ENCODE assay signal across 8 cellular contexts in the genomic region with DNA sequence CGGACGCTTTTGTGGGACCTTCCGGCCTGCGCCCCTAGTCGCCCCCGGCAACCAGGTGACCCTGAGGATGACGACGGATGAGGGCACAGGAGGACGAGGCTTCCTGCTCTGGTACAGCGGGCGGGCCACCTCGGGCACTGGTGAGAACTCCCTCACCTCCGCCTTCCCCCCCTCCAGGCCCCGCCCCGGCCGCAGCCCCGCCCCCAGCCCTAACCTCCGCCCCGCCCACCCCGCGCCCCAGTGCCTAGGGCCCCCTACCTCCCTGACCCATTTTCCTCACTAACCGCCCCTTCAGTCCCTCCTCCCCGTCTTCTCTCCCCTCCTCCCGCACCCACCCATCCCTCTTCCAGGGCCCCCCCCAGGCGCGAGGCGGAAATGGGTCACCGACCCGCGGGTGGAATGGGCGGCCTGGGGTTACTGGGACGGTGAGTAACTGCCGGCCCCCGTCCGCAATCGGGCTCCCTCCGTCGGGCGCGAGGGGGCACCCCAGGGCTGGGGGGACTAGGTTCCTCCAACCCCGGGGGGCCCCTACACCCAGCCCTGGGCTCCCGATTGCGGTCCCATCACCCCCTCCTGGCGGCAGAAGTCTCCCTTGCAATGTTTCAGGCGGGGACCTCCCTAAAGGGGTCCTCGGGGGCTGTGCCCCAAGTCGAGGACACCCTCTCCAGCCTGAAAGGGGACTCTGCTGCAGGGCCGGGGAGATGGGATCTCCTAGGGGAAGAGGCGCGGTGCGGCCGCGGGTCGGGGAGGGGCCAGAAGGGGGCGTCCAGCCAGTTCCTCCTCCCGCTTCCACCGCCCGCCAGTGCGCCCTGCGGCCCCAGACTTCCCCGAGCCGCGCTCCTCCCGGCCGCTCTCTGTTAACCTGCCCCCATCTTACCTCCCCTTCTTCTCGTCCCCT. TPM values are rescaled to one million over a fixed set of nuclear protein-coding genes. Genes with fewer than 3 reads are reported as not detected.
DNase-seq lines count a peak whose midpoint lies in the region; ATAC-seq, FAIRE-seq and TF ChIP-seq lines count a peak whose summit lies in the region.

No MANE protein-coding gene starts in this region.

- in situ Hi-C loops in GM12878 (cut with MboI): no loop called here

- TF ChIP-seq POLR2A in GM12878 (IDR thresholded peaks at IDR 0.05; ENCODE audit: low read depth, low read length): peak; percentile 73

- H3K9me3 ChIP-seq in GM12878 (replicated peaks; ENCODE audit: control insufficient read depth, insufficient read depth, low read length): no peaks in the 10 kb centered on the region
- H3K9me3 ChIP-seq in iPS-18c (ENCODE audit: control insufficient read depth, insufficient read depth, low read length): no peaks in the 10 kb centered on the region
- no peaks in the 10 kb centered on the region for H3K9me3 ChIP-seq in MG63

- POLR2A ChIA-PET in GM12878 (lab: Charles Lee): interaction anchor here (0.6 to 1.1 kb wide), 4 partner anchors 8 to 108 kb away, joined by 3 to 4 read pairs (median 4); a partner anchor contains a TSS

- ATAC-seq in GM19438 (IDR thresholded peaks at IDR 0.05; ENCODE audit: low read depth, unreplicated experiment) (peak; percentile 65), GM12878 (peak; percentile 89)

- H4K20me1 ChIP-seq in GM12878 (ENCODE audit: control insufficient read depth, insufficient read depth): no peaks in the 10 kb centered on the region

- TF ChIP-seq CTCF in GM12878 (IDR thresholded peaks at IDR 0.05 in 2 of 3, conservative IDR thresholded peaks at IDR 0.05 in 1 of 3; ENCODE audit: control insufficient read depth in 2 of 3, extremely low read depth in 1 of 3, insufficient read depth in 1 of 3, low read depth in 3 of 3, low read length in 3 of 3): peak; percentile 33 to 45 (median 38)

- H3K36me3 ChIP-seq in GM12878 (ENCODE audit: control insufficient read depth in 2 of 2, insufficient read depth in 2 of 2, low read length in 1 of 2) (no peaks in the 10 kb centered on the region), MG63 (peaks cover 9% of the 10 kb centered on the region)

- intact Hi-C loops in GM12878 (cut with micrococcal nuclease; ENCODE audit: unreplicated experiment): no loop called here

- WGBS in GM12878 (ENCODE audit: insufficient coverage, insufficient replicate concordance, low lambda C conversion rate, missing lambda C conversion rate): 2% methylated on average over 36 of the region's 66 CpGs

- H3K4me2 ChIP-seq in GM12878 (ENCODE audit: control insufficient read depth, insufficient read depth): peak overlapping the region; percentile 99

- TF ChIP-seq EP300 in GM12878 (IDR thresholded peaks at IDR 0.05; ENCODE audit: borderline replicate concordance in 1 of 2, control insufficient read depth in 1 of 2, low read depth in 2 of 2, low read length in 2 of 2): no peak

- H3K4me3 ChIP-seq in GM12878: peak overlapping the region; percentile 73
- H3K4me3 ChIP-seq in iPS-18c (ENCODE audit: insufficient read depth, low read depth, low read length): peak overlapping the region; percentile 68
- H3K4me3 ChIP-seq in MG63: no peak overlapping the region

- no peak overlapping the region for H3K27ac ChIP-seq in GM12878 (ENCODE audit: control insufficient read depth, insufficient read depth)

- peaks cover 10% of the 10 kb centered on the region for H3K4me1 ChIP-seq in GM12878 (ENCODE audit: control insufficient read depth, insufficient read depth, low read length)

- SMC1A ChIA-PET in GM12878 (lab: Charles Lee; ENCODE audit: uncharacterized antibody, unreplicated experiment): interaction anchor here (1.3 kb wide), 1 partner anchor 19 kb away, joined by 6 read pairs; a partner anchor contains a TSS

- DNase-seq in CD1c-positive myeloid dendritic cell (ENCODE audit: extremely low spot score): peak; percentile 85
- DNase-seq in MV-4-11 (lab: John Stamatoyannopoulos, UW): peak; percentile 74
- DNase-seq in T-helper 9 cell: peak; percentile 73
- no peak for DNase-seq in GM12878 (ENCODE audit: low read depth, low spot score)
- DNase-seq in stimulated activated CD4-positive, alpha-beta T cell treated with anti-CD3 and anti-CD28 coated beads, Interleukin-12 subunit alpha, Interleukin-12 subunit beta, amount 100 ng/mL, for 4 hours: peak; percentile 71
- no peak for DNase-seq in MG63

- CTCF ChIA-PET in GM12878 (lab: Yijun Ruan, JAX): interaction anchor here (0.7 to 2.2 kb wide), 5 partner anchors 8 to 101 kb away, joined by 3 to 6 read pairs (median 5); a partner anchor contains a TSS

- no TSS peak for BruUV-seq in GM12878 (replicated peaks; lab: Mats Ljungman, UMichigan)

- peak; percentile 33; the same call in 1 of the 2 replicates for TF ChIP-seq RAD21 in GM12878 (IDR thresholded peaks at IDR 0.05; ENCODE audit: insufficient read depth, low read depth, low read length)

- peaks cover 2 to 5% of the 10 kb centered on the region in 2 experiments; a peak in 2 of 4 replicates for H3K27me3 ChIP-seq in GM12878 (replicated peaks in 1 of 2; ENCODE audit: control insufficient read depth in 2 of 2, insufficient read depth in 2 of 2, low read length in 1 of 2)
- H3K27me3 ChIP-seq in MG63: no peaks in the 10 kb centered on the region

- no peak for FAIRE-seq in GM12878 (lab: Jason Lieb, UNC)

- RAD21 ChIA-PET in GM12878 (lab: Charles Lee; ENCODE audit: unreplicated experiment): interaction anchor here (0.6 to 1.4 kb wide), 4 partner anchors 18 to 104 kb away, joined by 3 to 5 read pairs (median 4); a partner anchor contains a TSS

- H3K79me2 ChIP-seq in GM12878 (ENCODE audit: control insufficient read depth, insufficient read depth, low read length): no peaks in the 10 kb centered on the region

- H2AFZ ChIP-seq in GM12878 (ENCODE audit: control insufficient read depth, low read depth, low read length): peak overlapping the region; percentile 92

- peak overlapping the region; percentile 44; the same call in 1 of the 2 replicates for H3K9ac ChIP-seq in GM12878 (ENCODE audit: control insufficient read depth, insufficient read depth, low read length)

RNA-seq across cellular contexts. Expression of a gene that starts 2.2 kb away (rescaled TPM):
- total RNA-seq in GM12878 (2013; cell fraction: nucleolus; rRNA removed): 1.6 TPM in 1 of 2 replicates, not detected in the other
- total RNA-seq in GM12878 (2014; rRNA removed) (0.85 and 0.87 TPM in 2 replicates), GM12878 (2014; rRNA removed; fragmentation: Illumina TruSeq; extraction: Trizol) (0.32 and 0.40 TPM in 2 replicates), GM12878 (2021) (2.5 and 3.4 TPM in 2 replicates)
- 1.1 TPM for polyA plus RNA-seq in GM12878 (2011; ENCODE audit: low read depth)
- polyA plus RNA-seq in GM12878 (2011; rRNA removed) (0.56 and 0.88 TPM in 2 replicates), GM12878 (2014; fragmentation: Illumina TruSeq; extraction: Trizol) (0.57 and 1.0 TPM in 2 replicates), GM12878 (2014; fragmentation: Nextera tagmentation; extraction: Ambion mirVana) (under 1 TPM; 0.27 to 0.45 TPM), GM12878 (2014; rRNA removed) (2.2 and 2.9 TPM in 2 replicates), GM12878 (2016; fragmentation: Nextera tagmentation; extraction: Ambion mirVana) (1 to 10 TPM; 1.8 to 2.7 TPM)
- polyA plus RNA-seq in GM12878 (2011; cell fraction: cytosol; rRNA removed): 1.1 and 1.4 TPM in 2 replicates
- 8.6 and 9.6 TPM in 2 replicates for polyA plus RNA-seq in GM12878 (2011; cell fraction: nucleus; rRNA removed)
- 4.3 and 5.7 TPM in 2 replicates for polyA plus RNA-seq in GM12878 (2012)
- polyA minus RNA-seq in GM12878 (2011; rRNA and poly(A)+ RNA removed): 0.36 TPM in 1 of 2 replicates, not detected in the other
- not detected in 2 replicates for polyA minus RNA-seq in GM12878 (2011; cell fraction: cytosol; rRNA and poly(A)+ RNA removed)
- 1.8 and 2.7 TPM in 2 replicates for polyA minus RNA-seq in GM12878 (2011; cell fraction: nucleus; rRNA and poly(A)+ RNA removed)
- total RNA-seq in MG63 (2014; rRNA removed; shearing (Covaris generic); ENCODE audit: low replicate concordance): 53.5 and 1,171 TPM in 2 replicates

RNA-seq across cellular contexts. Expression of a gene that starts 8.0 kb away (rescaled TPM):
- 2.1 and 2.3 TPM in 2 replicates for total RNA-seq in GM12878 (2013; cell fraction: nucleolus; rRNA removed)
- total RNA-seq in GM12878 (2014; rRNA removed): 4.4 and 6.7 TPM in 2 replicates
- 1.8 and 2.6 TPM in 2 replicates for total RNA-seq in GM12878 (2014; rRNA removed; fragmentation: Illumina TruSeq; extraction: Trizol)
- total RNA-seq in GM12878 (2021): 7.7 and 7.8 TPM in 2 replicates
- 4.1 TPM for polyA plus RNA-seq in GM12878 (2011; ENCODE audit: low read depth)
- 0.71 and 1.7 TPM in 2 replicates for polyA plus RNA-seq in GM12878 (2011; rRNA removed)
- polyA plus RNA-seq in GM12878 (2011; cell fraction: cytosol; rRNA removed): 2.7 and 3.3 TPM in 2 replicates
- 8.5 and 8.7 TPM in 2 replicates for polyA plus RNA-seq in GM12878 (2011; cell fraction: nucleus; rRNA removed)
- polyA plus RNA-seq in GM12878 (2012): 11.0 and 11.9 TPM in 2 replicates
- polyA plus RNA-seq in GM12878 (2014; fragmentation: Illumina TruSeq; extraction: Trizol): 1.2 and 2.9 TPM in 2 replicates
- polyA plus RNA-seq in GM12878 (2014; fragmentation: Nextera tagmentation; extraction: Ambion mirVana): 1 to 10 TPM in 1 of 2 experiments, under 1 TPM in 1; 0.61 to 1.2 TPM
- polyA plus RNA-seq in GM12878 (2014; rRNA removed): 5.3 and 9.0 TPM in 2 replicates
- polyA plus RNA-seq in GM12878 (2016; fragmentation: Nextera tagmentation; extraction: Ambion mirVana): 10 to 100 TPM in 1 of 2 experiments, 1 to 10 TPM in 1; 9.3 to 13.6 TPM
- 0.29 and 2.3 TPM in 2 replicates for polyA minus RNA-seq in GM12878 (2011; rRNA and poly(A)+ RNA removed)
- polyA minus RNA-seq in GM12878 (2011; cell fraction: cytosol; rRNA and poly(A)+ RNA removed): 1.4 and 2.8 TPM in 2 replicates
- 2.3 and 3.0 TPM in 2 replicates for polyA minus RNA-seq in GM12878 (2011; cell fraction: nucleus; rRNA and poly(A)+ RNA removed)
- total RNA-seq in MG63 (2014; rRNA removed; shearing (Covaris generic); ENCODE audit: low replicate concordance): 1.8 and 5.9 TPM in 2 replicates

RNA-seq across cellular contexts. Expression of a gene that starts 18.2 kb away (rescaled TPM):
- 1.7 and 2.4 TPM in 2 replicates for total RNA-seq in GM12878 (2013; cell fraction: nucleolus; rRNA removed)
- total RNA-seq in GM12878 (2014; rRNA removed) (0.11 and 0.16 TPM in 2 replicates), GM12878 (2014; rRNA removed; fragmentation: Illumina TruSeq; extraction: Trizol) (0.23 and 0.31 TPM in 2 replicates), GM12878 (2021) (not detected in 2 replicates)
- not detected for polyA plus RNA-seq in GM12878 (2011; ENCODE audit: low read depth)
- polyA plus RNA-seq in GM12878 (2011; rRNA removed) (0.78 and 0.96 TPM in 2 replicates), GM12878 (2014; fragmentation: Illumina TruSeq; extraction: Trizol) (0.24 TPM in 1 of 2 replicates, not detected in the other), GM12878 (2014; fragmentation: Nextera tagmentation; extraction: Ambion mirVana) (not detected), GM12878 (2014; rRNA removed) (0.30 and 0.60 TPM in 2 replicates), GM12878 (2016; fragmentation: Nextera tagmentation; extraction: Ambion mirVana) (under 1 TPM in 1 of 2 experiments, not detected in 1; 0.19 TPM)
- 0.74 and 0.88 TPM in 2 replicates for polyA plus RNA-seq in GM12878 (2011; cell fraction: cytosol; rRNA removed)
- 2.2 and 2.8 TPM in 2 replicates for polyA plus RNA-seq in GM12878 (2011; cell fraction: nucleus; rRNA removed)
- 0.09 and 0.48 TPM in 2 replicates for polyA plus RNA-seq in GM12878 (2012)
- polyA minus RNA-seq in GM12878 (2011; rRNA and poly(A)+ RNA removed): 1.2 and 2.0 TPM in 2 replicates
- polyA minus RNA-seq in GM12878 (2011; cell fraction: cytosol; rRNA and poly(A)+ RNA removed): not detected in 2 replicates
- polyA minus RNA-seq in GM12878 (2011; cell fraction: nucleus; rRNA and poly(A)+ RNA removed): 0.73 and 1.2 TPM in 2 replicates
- total RNA-seq in MG63 (2014; rRNA removed; shearing (Covaris generic); ENCODE audit: low replicate concordance): 1.0 and 1.2 TPM in 2 replicates

RNA-seq across cellular contexts. Expression of a gene that starts 18.4 kb away (rescaled TPM):
- 63.4 and 80.4 TPM in 2 replicates for total RNA-seq in GM12878 (2013; cell fraction: nucleolus; rRNA removed)
- total RNA-seq in GM12878 (2014; rRNA removed) (38.1 and 41.9 TPM in 2 replicates), GM12878 (2014; rRNA removed; fragmentation: Illumina TruSeq; extraction: Trizol) (10.9 and 11.9 TPM in 2 replicates), GM12878 (2021) (82.6 and 96.7 TPM in 2 replicates)
- polyA plus RNA-seq in GM12878 (2011; ENCODE audit: low read depth): 11.7 TPM
- polyA plus RNA-seq in GM12878 (2011; rRNA removed) (7.6 and 15.4 TPM in 2 replicates), GM12878 (2014; fragmentation: Illumina TruSeq; extraction: Trizol) (2.7 and 10.8 TPM in 2 replicates), GM12878 (2014; fragmentation: Nextera tagmentation; extraction: Ambion mirVana) (1 to 10 TPM in 1 of 2 experiments, under 1 TPM in 1; 0.58 to 1.7 TPM), GM12878 (2014; rRNA removed) (68.0 and 84.2 TPM in 2 replicates), GM12878 (2016; fragmentation: Nextera tagmentation; extraction: Ambion mirVana) (10 to 100 TPM; 41.4 to 64.0 TPM)
- polyA plus RNA-seq in GM12878 (2011; cell fraction: cytosol; rRNA removed): 17.3 and 25.9 TPM in 2 replicates
- 141 and 178 TPM in 2 replicates for polyA plus RNA-seq in GM12878 (2011; cell fraction: nucleus; rRNA removed)
- 29.9 and 33.1 TPM in 2 replicates for polyA plus RNA-seq in GM12878 (2012)
- polyA minus RNA-seq in GM12878 (2011; rRNA and poly(A)+ RNA removed): 9.2 and 21.5 TPM in 2 replicates
- polyA minus RNA-seq in GM12878 (2011; cell fraction: cytosol; rRNA and poly(A)+ RNA removed): 10.2 and 24.1 TPM in 2 replicates
- 31.4 and 55.1 TPM in 2 replicates for polyA minus RNA-seq in GM12878 (2011; cell fraction: nucleus; rRNA and poly(A)+ RNA removed)
- 3.8 and 6.3 TPM in 2 replicates for total RNA-seq in MG63 (2014; rRNA removed; shearing (Covaris generic); ENCODE audit: low replicate concordance)

RNA-seq across cellular contexts. Expression of a gene that starts 30.6 kb away (rescaled TPM):
- 2.1 TPM in 1 of 2 replicates, not detected in the other for total RNA-seq in GM12878 (2013; cell fraction: nucleolus; rRNA removed)
- total RNA-seq in GM12878 (2014; rRNA removed) (1.8 and 1.9 TPM in 2 replicates), GM12878 (2014; rRNA removed; fragmentation: Illumina TruSeq; extraction: Trizol) (0.18 and 0.83 TPM in 2 replicates), GM12878 (2021) (7.0 and 8.3 TPM in 2 replicates)
- 4.0 TPM for polyA plus RNA-seq in GM12878 (2011; ENCODE audit: low read depth)
- polyA plus RNA-seq in GM12878 (2011; rRNA removed) (0.19 and 0.60 TPM in 2 replicates), GM12878 (2014; fragmentation: Illumina TruSeq; extraction: Trizol) (0.15 TPM in 1 of 2 replicates, not detected in the other), GM12878 (2014; fragmentation: Nextera tagmentation; extraction: Ambion mirVana) (1 to 10 TPM in 1 of 2 experiments, under 1 TPM in 1; 0.14 to 1.1 TPM), GM12878 (2014; rRNA removed) (8.6 and 12.5 TPM in 2 replicates), GM12878 (2016; fragmentation: Nextera tagmentation; extraction: Ambion mirVana) (1 to 10 TPM; 1.1 to 2.8 TPM)
- 0.81 and 1.7 TPM in 2 replicates for polyA plus RNA-seq in GM12878 (2011; cell fraction: cytosol; rRNA removed)
- polyA plus RNA-seq in GM12878 (2011; cell fraction: nucleus; rRNA removed): 21.7 and 26.8 TPM in 2 replicates
- 5.1 and 6.3 TPM in 2 replicates for polyA plus RNA-seq in GM12878 (2012)
- not detected in 2 replicates for polyA minus RNA-seq in GM12878 (2011; rRNA and poly(A)+ RNA removed)
- not detected in 2 replicates for polyA minus RNA-seq in GM12878 (2011; cell fraction: cytosol; rRNA and poly(A)+ RNA removed)
- polyA minus RNA-seq in GM12878 (2011; cell fraction: nucleus; rRNA and poly(A)+ RNA removed): 1.5 and 3.0 TPM in 2 replicates
- not detected in 2 replicates for total RNA-seq in MG63 (2014; rRNA removed; shearing (Covaris generic); ENCODE audit: low replicate concordance)

Comparison
In these comparisons a context has a peak if more than half of its experiments do, and no peak if none do; other contexts are left out.
1. DNase-seq: peak in CD1c-positive myeloid dendritic cell (single experiment), MV-4-11 (single experiment), T-helper 9 cell (single experiment) and stimulated activated CD4-positive, alpha-beta T cell treated with anti-CD3 and anti-CD28 coated beads, Interleukin-12 subunit alpha, Interleukin-12 subunit beta, amount 100 ng/mL, for 4 hours (single experiment); none in GM12878 (single experiment) and MG63 (single experiment).
2. RNA of a gene that starts 2.2 kb away (total RNA-seq): 53.5 to 1,171 TPM in MG63; 0.32 to 3.4 TPM in GM12878; every median in the first group is over 10 times any median in the second.